In genomic region chr12:9502845-9503244, GRCh38 we compare ENCODE assay signal across 5 cellular contexts.
DNase-seq lines count a peak whose midpoint lies in the region; ATAC-seq, FAIRE-seq and TF ChIP-seq lines count a peak whose summit lies in the region.
"Not testable (repeated sequence)": the region's sequence is repeated elsewhere in the genome, so short reads cannot be mapped to it uniquely, and the experiment has no call there.

No MANE protein-coding gene starts in this region.

- H3K4me1 ChIP-seq in DND-41 (ENCODE audit: insufficient read depth, low read length); MM.1S (ENCODE audit: low read length): not testable (repeated sequence)
- peaks cover 17% of the 10 kb centered on the region for H3K4me1 ChIP-seq in OCI-LY7 (ENCODE audit: insufficient read depth, low read length, poor library complexity, severe bottlenecking)

- H3K79me2 ChIP-seq in DND-41 (ENCODE audit: insufficient read depth, low read length); MM.1S (ENCODE audit: low read length); OCI-LY7 (ENCODE audit: insufficient read depth, low read depth, low read length): not testable (repeated sequence)

- H3K4me3 ChIP-seq in DND-41 (ENCODE audit: low read depth in 1 of 2, low read length in 2 of 2); MM.1S (ENCODE audit: low read length); OCI-LY7 (ENCODE audit: low read depth, low read length, poor library complexity, severe bottlenecking): not testable (repeated sequence)

- intact Hi-C loops in OCI-LY7 (cut with micrococcal nuclease; ENCODE audit: unreplicated experiment) = not testable (repeated sequence)

- not testable (repeated sequence) for H3F3A ChIP-seq in MM.1S (ENCODE audit: insufficient read depth, low read length)

- not testable (repeated sequence) for H3K9me2 ChIP-seq in MM.1S (replicated peaks; ENCODE audit: insufficient read depth, low read length); OCI-LY7 (ENCODE audit: insufficient read depth, low read length)

- POLR2A ChIA-PET in OCI-LY7 (lab: Charles Lee) = not testable (repeated sequence)

- BruUV-seq in OCI-LY7 (replicated peaks; lab: Mats Ljungman, UMichigan) = not testable (repeated sequence)

- H3K9me3 ChIP-seq in DND-41 (ENCODE audit: insufficient read depth, low read length, severe bottlenecking); MM.1S (replicated peaks; ENCODE audit: insufficient read depth, low read length); OCI-LY7 (ENCODE audit: low read length): not testable (repeated sequence)

- not testable (repeated sequence) for H3K27ac ChIP-seq in DND-41 (ENCODE audit: low read length); OCI-LY7 (ENCODE audit: low read depth, low read length, poor library complexity, severe bottlenecking)
- peak overlapping the region; percentile 50; the same call in 1 of the 2 replicates for H3K27ac ChIP-seq in MM.1S (ENCODE audit: low read length)

- H3K27me3 ChIP-seq in DND-41 (ENCODE audit: insufficient read depth, low read length, poor library complexity); MM.1S (replicated peaks; ENCODE audit: insufficient read depth, low read length): not testable (repeated sequence)

- peak; percentile 53; the same call in 1 of the 3 replicates for ATAC-seq in DND-41 (ENCODE audit: insufficient read depth, low read depth)
- ATAC-seq in GM19328 (IDR thresholded peaks at IDR 0.05; ENCODE audit: unreplicated experiment) = peak; percentile 26

- TF ChIP-seq CTCF in DND-41 (IDR thresholded peaks at IDR 0.05; ENCODE audit: borderline replicate concordance, extremely low read depth, low read length, poor library complexity, severe bottlenecking); MM.1S (IDR thresholded peaks at IDR 0.05; ENCODE audit: low read length); OCI-LY7 (conservative IDR thresholded peaks at IDR 0.05; ENCODE audit: low read length): not testable (repeated sequence)

- DNase-seq in DND-41; OCI-LY7 (ENCODE audit: low spot score): not testable (repeated sequence)
- DNase-seq in MM.1S = peak; percentile 30

- not testable (repeated sequence) for H3K4me2 ChIP-seq in DND-41 (ENCODE audit: insufficient read depth, low read length); MM.1S (ENCODE audit: low read depth, low read length)
- 0 out of 2 replicates have a peak overlapping the region, but pooled peaks have one; percentile 20 for H3K4me2 ChIP-seq in OCI-LY7 (ENCODE audit: low read length)

- FAIRE-seq in islet of Langerhans (lab: Jason Lieb, UNC) = peak; percentile 9

- CTCF ChIA-PET in OCI-LY7 (lab: Charles Lee; ENCODE audit: unreplicated experiment) = not testable (repeated sequence)

- H4K20me1 ChIP-seq in DND-41 (ENCODE audit: insufficient read depth, low read length); MM.1S (ENCODE audit: insufficient read depth, low read length); OCI-LY7 (ENCODE audit: insufficient read depth, low read length): not testable (repeated sequence)

- H3K9ac ChIP-seq in DND-41 (ENCODE audit: low read depth, low read length); MM.1S (ENCODE audit: low read length): not testable (repeated sequence)

- H3K36me3 ChIP-seq in DND-41 (ENCODE audit: insufficient read depth, low read length); MM.1S (replicated peaks; ENCODE audit: insufficient read depth, low read length); OCI-LY7 (ENCODE audit: insufficient read depth, low read length): not testable (repeated sequence)

- not testable (repeated sequence) for H2AFZ ChIP-seq in DND-41 (ENCODE audit: low read depth, low read length); MM.1S (ENCODE audit: low read length); OCI-LY7 (ENCODE audit: low read length)
